1 cellular context compared by ENCODE assay signal in genomic region chr3:44659015-44659414, GRCh38.
TF ChIP-seq lines count a peak whose summit lies in the region.

No MANE protein-coding gene starts in this region.

TF ChIP-seq in HepG2, 621 proteins besides CTCF, POLR2A, EP300 and RAD21:
- TF ChIP-seq KLF16 (CRISPR knock-in tag; IDR thresholded peaks at IDR 0.05) = no peak
- no peak for TF ChIP-seq MAZ (IDR thresholded peaks at IDR 0.05; ENCODE audit: borderline replicate concordance, low read depth, low read length)
- TF ChIP-seq MAZ (CRISPR knock-in tag; IDR thresholded peaks at IDR 0.05; ENCODE audit: low read depth) = no peak
- no peak for TF ChIP-seq ZBED4 (CRISPR knock-in tag; IDR thresholded peaks at IDR 0.05; ENCODE audit: borderline replicate concordance)
- no peak for TF ChIP-seq HOXA5 (CRISPR knock-in tag; IDR thresholded peaks at IDR 0.05)
- TF ChIP-seq NFYC (CRISPR knock-in tag; IDR thresholded peaks at IDR 0.05) = no peak
- TF ChIP-seq, protein P1, sequence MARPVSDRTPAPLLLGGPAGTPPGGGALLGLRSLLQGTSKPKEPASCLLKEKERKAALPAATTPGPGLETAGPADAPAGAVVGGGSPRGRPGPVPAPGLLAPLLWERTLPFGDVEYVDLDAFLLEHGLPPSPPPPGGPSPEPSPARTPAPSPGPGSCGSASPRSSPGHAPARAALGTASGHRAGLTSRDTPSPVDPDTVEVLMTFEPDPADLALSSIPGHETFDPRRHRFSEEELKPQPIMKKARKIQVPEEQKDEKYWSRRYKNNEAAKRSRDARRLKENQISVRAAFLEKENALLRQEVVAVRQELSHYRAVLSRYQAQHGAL (CRISPR knock-in tag; IDR thresholded peaks at IDR 0.05; ENCODE audit: not compliant biosample characterization) = no peak
- no peak for TF ChIP-seq ZNF616 (CRISPR knock-in tag; IDR thresholded peaks at IDR 0.05; ENCODE audit: low read depth)
- no peak for TF ChIP-seq ZBTB7A (CRISPR knock-in tag; IDR thresholded peaks at IDR 0.05)
- no peak for TF ChIP-seq PPARG (CRISPR knock-in tag; conservative IDR thresholded peaks at IDR 0.05)
- no peak for TF ChIP-seq ZFAT (CRISPR knock-in tag; conservative IDR thresholded peaks at IDR 0.05)
- TF ChIP-seq ZNF629 (CRISPR knock-in tag; conservative IDR thresholded peaks at IDR 0.05) = no peak
- no peak for TF ChIP-seq SMYD3 (CRISPR knock-in tag; IDR thresholded peaks at IDR 0.05)
- no peak for TF ChIP-seq ZNF234 (CRISPR knock-in tag; conservative IDR thresholded peaks at IDR 0.05)
TF ChIP-seq in HepG2: peak in this region for 0.
